In genomic region chrX:65688403-65688881, GRCh38 we compare ENCODE assay signal across 9 cellular contexts. TPM values are rescaled to one million over a fixed set of nuclear protein-coding genes. Genes with fewer than 3 reads are reported as not detected.
DNase-seq lines count a peak whose midpoint lies in the region; ATAC-seq and TF ChIP-seq lines count a peak whose summit lies in the region.
"Had no signal": no experiment of that assay in that cellular context is flagged by ENCODE, and none has a peak within 500 bp of the region (broad histone marks: within the 10 kb centered on the region; RNA-seq: fewer than 3 reads in every experiment).

No MANE protein-coding gene starts in this region.

- no peaks in the 10 kb centered on the region for H3K27me3 Mint-ChIP-seq in immature natural killer cell (ENCODE audit: low read depth in 3 of 3)

- DNase-seq in NK-92 treated with Interleukin-12 subunit alpha and Interleukin-12 subunit beta, amount 100 ng/mL, for 24 hours (lab: John Stamatoyannopoulos, UW): peak; percentile 20
- no peak for DNase-seq in NK-92 (lab: John Stamatoyannopoulos, UW; ENCODE audit: unreplicated experiment)
- peak; percentile 73 for DNase-seq in NOMO-1 treated with dmso at 0.1 percent for 144 hours (lab: John Stamatoyannopoulos, UW; ENCODE audit: unreplicated experiment)
- peak; percentile 39 to 42 (median 39) for DNase-seq in immature natural killer cell
- DNase-seq in DMS53 treated with DMSO at 0.1 percent for 48 hours (lab: John Stamatoyannopoulos, UW; ENCODE audit: unreplicated experiment): no peak
- no peak for DNase-seq in brain microvascular endothelial cell
- no peak for DNase-seq in NCI-H2196 (lab: John Stamatoyannopoulos, UW; ENCODE audit: unreplicated experiment)

- H3K27me3 ChIP-seq in brain microvascular endothelial cell (replicated peaks): no peaks in the 10 kb centered on the region

- H3K4me1 Mint-ChIP-seq in immature natural killer cell: peaks cover 96 to 99% of the 10 kb centered on the region in 2 donors

- H3K9me3 Mint-ChIP-seq in immature natural killer cell: no peaks in the 10 kb centered on the region

- no peak for TF ChIP-seq CTCF in brain microvascular endothelial cell (IDR thresholded peaks at IDR 0.05; ENCODE audit: low read depth, low read length, missing control alignments)

- peak overlapping the region; percentile 76 to 92 (median 88) for H3K27ac Mint-ChIP-seq in immature natural killer cell

- in situ Hi-C loops in brain microvascular endothelial cell (cut with HindIII; ENCODE audit: low pct_ligation_motif_present, low sequenced_read_pairs): no loop called here

- ATAC-seq in HG02623 (IDR thresholded peaks at IDR 0.05; ENCODE audit: unreplicated experiment): peak; percentile 90

- H3K4me3 Mint-ChIP-seq in immature natural killer cell: peak overlapping the region; percentile 70 to 87 (median 77)

- H3K27ac ChIP-seq in brain microvascular endothelial cell: no peak overlapping the region
- H3K27ac ChIP-seq: 22Rv1 had no signal

- no peaks in the 10 kb centered on the region for H3K36me3 ChIP-seq in brain microvascular endothelial cell (replicated peaks)

- H3K4me3 ChIP-seq in brain microvascular endothelial cell (ENCODE audit: low read depth, low read length): no peak overlapping the region

- H3K36me3 Mint-ChIP-seq in immature natural killer cell: peaks cover 0 to 6% (median 4%) of the 10 kb centered on the region in 3 donors

RNA-seq across cellular contexts. Expression of gene MSN, which starts 21.0 kb away (rescaled TPM):
- 1,000 to 10,000 TPM; 1,039 to 1,577 (median 1,568) TPM for polyA plus RNA-seq in immature natural killer cell

Comparison
In these comparisons a context has a peak if more than half of its experiments do, and no peak if none do; other contexts are left out.
1. DNase-seq: peak in NK-92 treated with Interleukin-12 subunit alpha and Interleukin-12 subunit beta, amount 100 ng/mL, for 24 hours (single experiment), NOMO-1 treated with dmso at 0.1 percent for 144 hours (single experiment) and immature natural killer cell (3 of 3); none in NK-92 (single experiment), DMS53 treated with DMSO at 0.1 percent for 48 hours (single experiment), brain microvascular endothelial cell (single experiment) and NCI-H2196 (single experiment).